11 cellular contexts compared by ENCODE assay signal in the genomic region with DNA sequence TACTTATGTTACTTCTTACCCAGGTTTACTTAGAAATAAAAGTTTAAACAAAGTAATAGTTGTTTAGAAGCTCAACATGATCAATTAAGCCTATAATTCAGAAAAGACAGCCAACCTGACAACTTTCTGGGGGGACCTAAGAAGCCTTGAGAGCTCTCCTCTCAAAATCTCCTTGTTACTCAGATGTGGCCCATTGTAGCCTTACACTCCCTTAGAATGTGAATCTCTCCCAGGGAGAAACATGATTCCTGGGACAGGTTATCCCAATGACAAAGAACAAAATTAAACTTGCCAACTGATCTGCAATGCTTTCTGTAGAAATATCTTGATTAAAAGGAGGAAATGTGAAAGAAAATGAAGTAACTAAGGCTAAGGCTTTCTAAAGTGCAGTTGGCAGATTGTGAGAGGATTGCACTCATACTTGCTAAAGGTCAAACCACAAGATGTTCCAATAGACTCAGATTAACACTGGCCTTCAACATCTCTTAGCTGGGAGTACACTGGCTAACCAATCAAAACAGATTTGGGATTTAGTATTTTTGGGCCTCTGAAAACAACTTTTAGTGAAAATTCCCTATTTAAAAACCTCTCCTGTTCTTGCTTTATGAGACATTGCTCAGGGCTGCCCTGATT.
DNase-seq lines count a peak whose midpoint lies in the region; ATAC-seq and TF ChIP-seq lines count a peak whose summit lies in the region.
"Had no signal": no experiment of that assay in that cellular context is flagged by ENCODE, and none has a peak within 500 bp of the region (broad histone marks: within the 10 kb centered on the region; RNA-seq: fewer than 3 reads in every experiment).

No MANE protein-coding gene starts in this region.

- H3K4me2 ChIP-seq in mesenchymal stem cell (ENCODE audit: low read length, poor library complexity, severe bottlenecking) = no peak overlapping the region
- H3K4me2 ChIP-seq: BLaER1 treated with 17β-estradiol and CSF1 and Interleukin-3, amounts not matched to agents 10 nM and 100 nM had no signal

- no peak overlapping the region for H3K4me3 ChIP-seq in mesenchymal stem cell (ENCODE audit: insufficient read depth in 1 of 2, low read depth in 1 of 2, low read length in 2 of 2)
- no peak overlapping the region for H3K4me3 ChIP-seq in vagina
- H3K4me3 ChIP-seq: BLaER1 treated with 17β-estradiol and CSF1 and Interleukin-3, amounts not matched to agents 10 nM and 100 nM had no signal

- no peak overlapping the region for H3K23ac ChIP-seq in mesenchymal stem cell (ENCODE audit: low read length in 2 of 2)

- intact Hi-C loops in left cardiac atrium (cut with DNase I) (no loop called here), cardiac septum (cut with DNase I) (no loop called here), vagina (cut with DNase I) (no loop called here)

- H3K18ac ChIP-seq in mesenchymal stem cell (ENCODE audit: low read depth in 1 of 2, low read length in 2 of 2) = no peak overlapping the region

- no peak overlapping the region for H3K14ac ChIP-seq in mesenchymal stem cell (ENCODE audit: low read length in 2 of 2)

- H3K9me3 ChIP-seq in mesenchymal stem cell (ENCODE audit: control insufficient read depth, low read length) (no peaks in the 10 kb centered on the region), vagina (no peaks in the 10 kb centered on the region)
- H3K9me3 ChIP-seq: BLaER1 treated with 17β-estradiol and CSF1 and Interleukin-3, amounts not matched to agents 10 nM and 100 nM had no signal

- H3K36me3 ChIP-seq in mesenchymal stem cell (ENCODE audit: control insufficient read depth in 1 of 2, insufficient read depth in 2 of 2, low read depth in 1 of 2, low read length in 2 of 2) (no peaks in the 10 kb centered on the region), vagina (no peaks in the 10 kb centered on the region)
- H3K36me3 ChIP-seq: BLaER1 treated with 17β-estradiol and CSF1 and Interleukin-3, amounts not matched to agents 10 nM and 100 nM had no signal

- no peak overlapping the region for H2BK5ac ChIP-seq in mesenchymal stem cell (ENCODE audit: low read depth, low read length, poor library complexity, severe bottlenecking)

- DNase-seq in left cardiac atrium = no peak
- DNase-seq in cardiac septum (ENCODE audit: low spot score) = no peak
- peak; percentile 18 for DNase-seq in SKM-1 treated with dmso at 0.1 percent for 144 hours (lab: John Stamatoyannopoulos, UW; ENCODE audit: unreplicated experiment)
- peak; percentile 75 for DNase-seq in mesenchymal stem cell
- no peak for DNase-seq in vagina (ENCODE audit: extremely low spot score in 2 of 2)
- DNase-seq in NCI-H1105 (lab: John Stamatoyannopoulos, UW) = no peak
- DNase-seq in HT-29 (ENCODE audit: low spot score) = no peak
- no peak for DNase-seq in kidney glomerular epithelial cell (lab: John Stamatoyannopoulos, UW)
- DNase-seq: activated CD4-positive, CD25-positive, alpha-beta regulatory T cell; GOT3 had no signal

- H3K4me1 ChIP-seq in mesenchymal stem cell (ENCODE audit: control insufficient read depth, insufficient read depth, low read depth, low read length) (no peaks in the 10 kb centered on the region), vagina (peaks cover 25% of the 10 kb centered on the region)
- H3K4me1 ChIP-seq: BLaER1 treated with 17β-estradiol and CSF1 and Interleukin-3, amounts not matched to agents 10 nM and 100 nM had no signal

- H3K4ac ChIP-seq in mesenchymal stem cell (ENCODE audit: low read depth in 1 of 2, low read length in 2 of 2) = no peak overlapping the region

- peak; percentile 63 to 92 for ATAC-seq in left cardiac atrium

- H4K8ac ChIP-seq in mesenchymal stem cell (ENCODE audit: low read length) = no peak overlapping the region

- H3K27ac ChIP-seq in mesenchymal stem cell (ENCODE audit: low read length, poor library complexity, severe bottlenecking) (no peak overlapping the region), vagina (peak overlapping the region; percentile 49)
- H3K27ac ChIP-seq: BLaER1 treated with 17β-estradiol and CSF1 and Interleukin-3, amounts not matched to agents 10 nM and 100 nM had no signal

- H3K9ac ChIP-seq in mesenchymal stem cell (ENCODE audit: low read length) = no peak overlapping the region
- H3K9ac ChIP-seq: BLaER1 treated with 17β-estradiol and CSF1 and Interleukin-3, amounts not matched to agents 10 nM and 100 nM had no signal

- no peak overlapping the region for H4K91ac ChIP-seq in mesenchymal stem cell (ENCODE audit: low read length)

- H2AK5ac ChIP-seq in mesenchymal stem cell (ENCODE audit: low read length, severe bottlenecking) = no peak overlapping the region

- no peak for TF ChIP-seq CTCF in vagina (IDR thresholded peaks at IDR 0.05)

- no peak overlapping the region for H2AFZ ChIP-seq in mesenchymal stem cell (ENCODE audit: low read depth, low read length)

- TF ChIP-seq POLR2A in vagina (IDR thresholded peaks at IDR 0.05) = no peak

- H2BK120ac ChIP-seq in mesenchymal stem cell (ENCODE audit: low read depth, low read length) = no peak overlapping the region

- no peak overlapping the region for H2BK15ac ChIP-seq in mesenchymal stem cell (ENCODE audit: low read depth, poor library complexity, severe bottlenecking)

- no peak overlapping the region for H2BK12ac ChIP-seq in mesenchymal stem cell (ENCODE audit: low read length in 2 of 2)

- H3K79me1 ChIP-seq in mesenchymal stem cell (replicated peaks; ENCODE audit: low read length, poor library complexity, severe bottlenecking) = no peaks in the 10 kb centered on the region

- H3K27me3 ChIP-seq in mesenchymal stem cell (ENCODE audit: control insufficient read depth in 1 of 2, insufficient read depth in 1 of 2, low read length in 2 of 2) = peaks cover 0 to 13% of the 10 kb centered on the region in 2 experiments
- H3K27me3 ChIP-seq in vagina = no peaks in the 10 kb centered on the region
- H3K27me3 ChIP-seq: BLaER1 treated with 17β-estradiol and CSF1 and Interleukin-3, amounts not matched to agents 10 nM and 100 nM had no signal

Comparison
In these comparisons a context has a peak if more than half of its experiments do, and no peak if none do; other contexts are left out.
1. DNase-seq: peak in SKM-1 treated with dmso at 0.1 percent for 144 hours (single experiment) and mesenchymal stem cell (single experiment); none in left cardiac atrium (single experiment), cardiac septum (single experiment), vagina (0 of 2), NCI-H1105 (single experiment), HT-29 (single experiment) and kidney glomerular epithelial cell (single experiment).